Comparison of ENCODE assay signal across 2 cellular contexts in the genomic region with DNA sequence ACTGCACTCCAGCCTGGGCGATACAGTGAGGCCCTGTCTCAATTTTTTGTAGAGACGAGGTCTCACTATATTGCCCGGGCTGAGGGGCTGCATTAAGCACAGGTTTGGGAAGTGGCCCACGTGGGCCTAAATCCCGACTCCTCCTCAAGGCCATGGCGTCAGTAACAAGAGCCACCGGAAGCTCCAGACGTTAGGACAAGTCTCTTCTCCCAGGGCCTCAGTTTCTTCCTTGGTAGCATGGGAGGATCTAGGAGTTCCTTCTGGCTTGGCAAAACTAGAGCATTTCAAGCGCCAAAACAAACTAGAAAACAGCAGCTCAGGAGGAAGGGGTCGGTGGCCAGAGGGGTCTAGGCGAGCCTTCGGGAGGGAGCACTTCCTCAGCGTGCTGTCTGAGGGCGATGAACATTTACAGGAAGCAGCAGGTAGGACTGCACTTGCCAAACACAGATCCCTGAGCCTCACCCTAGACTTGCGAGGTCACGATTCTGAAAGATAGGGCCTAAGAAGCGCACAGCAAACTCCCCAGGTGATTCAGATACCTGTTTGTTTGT.
TF ChIP-seq lines count a peak whose summit lies in the region.

No MANE protein-coding gene starts in this region.

TF ChIP-seq in A549, 52 proteins besides CTCF, POLR2A, EP300 and RAD21:
- TF ChIP-seq CEBPB (IDR thresholded peaks at IDR 0.05) (no peak), KDM5A (IDR thresholded peaks at IDR 0.05) (no peak)
- TF ChIP-seq, protein P1, sequence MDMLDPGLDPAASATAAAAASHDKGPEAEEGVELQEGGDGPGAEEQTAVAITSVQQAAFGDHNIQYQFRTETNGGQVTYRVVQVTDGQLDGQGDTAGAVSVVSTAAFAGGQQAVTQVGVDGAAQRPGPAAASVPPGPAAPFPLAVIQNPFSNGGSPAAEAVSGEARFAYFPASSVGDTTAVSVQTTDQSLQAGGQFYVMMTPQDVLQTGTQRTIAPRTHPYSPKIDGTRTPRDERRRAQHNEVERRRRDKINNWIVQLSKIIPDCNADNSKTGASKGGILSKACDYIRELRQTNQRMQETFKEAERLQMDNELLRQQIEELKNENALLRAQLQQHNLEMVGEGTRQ (IDR thresholded peaks at IDR 0.05): 0 out of 2 replicates have a peak, but pooled peaks have one; percentile 25
- TF ChIP-seq, protein P2, sequence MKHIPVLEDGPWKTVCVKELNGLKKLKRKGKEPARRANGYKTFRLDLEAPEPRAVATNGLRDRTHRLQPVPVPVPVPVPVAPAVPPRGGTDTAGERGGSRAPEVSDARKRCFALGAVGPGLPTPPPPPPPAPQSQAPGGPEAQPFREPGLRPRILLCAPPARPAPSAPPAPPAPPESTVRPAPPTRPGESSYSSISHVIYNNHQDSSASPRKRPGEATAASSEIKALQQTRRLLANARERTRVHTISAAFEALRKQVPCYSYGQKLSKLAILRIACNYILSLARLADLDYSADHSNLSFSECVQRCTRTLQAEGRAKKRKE (CRISPR knock-in tag; IDR thresholded peaks at IDR 0.05; ENCODE audit: low read depth): peak; percentile 66; the same call in 1 of the 2 replicates

TF ChIP-seq in HepG2, 621 proteins besides CTCF, POLR2A, EP300 and RAD21:
- TF ChIP-seq DMAP1 (CRISPR knock-in tag; IDR thresholded peaks at IDR 0.05) (peak; percentile 29), PITX1 (CRISPR knock-in tag; IDR thresholded peaks at IDR 0.05) (0 out of 2 replicates have a peak, but pooled peaks have one; percentile 6), ZNF780A (CRISPR knock-in tag; IDR thresholded peaks at IDR 0.05) (no peak), ZBTB38 (CRISPR knock-in tag; IDR thresholded peaks at IDR 0.05) (0 out of 2 replicates have a peak, but pooled peaks have one; percentile 24), SNRNP70 (IDR thresholded peaks at IDR 0.05; ENCODE audit: low read depth, low read length) (no peak), KLF12 (CRISPR knock-in tag; IDR thresholded peaks at IDR 0.05; ENCODE audit: borderline replicate concordance) (peak; percentile 5; the same call in 1 of the 2 replicates), ZNF263 (CRISPR knock-in tag; IDR thresholded peaks at IDR 0.05) (peak; percentile 77), MYC (CRISPR knock-in tag; IDR thresholded peaks at IDR 0.05; ENCODE audit: borderline replicate concordance) (peak; percentile 11; the same call in 1 of the 2 replicates), SP4 (CRISPR knock-in tag; IDR thresholded peaks at IDR 0.05) (no peak), GABPA (IDR thresholded peaks at IDR 0.05; ENCODE audit: low read depth, low read length) (peak; percentile 19; the same call in 1 of the 2 replicates), GABPA (CRISPR knock-in tag; IDR thresholded peaks at IDR 0.05; ENCODE audit: low read depth) (no peak; the same call in 1 of the 2 replicates), POLR2AphosphoS2 (IDR thresholded peaks at IDR 0.05; ENCODE audit: low read depth, low read length) (no peak), RFXAP (CRISPR knock-in tag; IDR thresholded peaks at IDR 0.05; ENCODE audit: borderline replicate concordance) (no peak), YEATS2 (CRISPR knock-in tag; IDR thresholded peaks at IDR 0.05; ENCODE audit: borderline replicate concordance) (0 out of 2 replicates have a peak, but pooled peaks have one; percentile 30), ZNF619 (CRISPR knock-in tag; IDR thresholded peaks at IDR 0.05) (0 out of 2 replicates have a peak, but pooled peaks have one; percentile 19)
